In the genomic region with DNA sequence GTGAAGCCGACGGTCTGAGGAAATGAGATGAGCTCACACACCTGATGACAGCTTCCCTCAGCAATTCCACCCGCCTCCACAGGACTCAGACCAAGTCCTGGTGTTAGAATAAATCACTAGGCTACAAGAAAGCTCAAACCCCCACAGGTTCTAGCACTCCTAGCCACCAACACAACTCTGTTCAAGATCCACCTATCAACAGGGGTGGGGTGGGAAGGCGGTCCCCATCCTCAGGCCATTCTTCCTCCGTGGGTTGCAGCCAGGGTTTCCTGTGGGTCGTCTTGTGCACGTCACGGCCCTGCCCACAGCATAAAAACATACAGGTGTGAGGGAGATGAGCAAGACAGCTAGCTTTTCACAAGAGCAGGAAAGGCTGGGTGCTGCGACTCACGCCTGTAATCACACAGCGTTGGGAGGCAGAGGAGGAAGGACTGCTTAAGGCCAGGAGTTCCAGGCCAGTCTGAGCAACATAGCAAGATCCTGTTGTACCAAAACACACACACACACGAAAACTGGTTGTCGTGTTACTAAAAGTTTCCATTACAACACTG, we compare ENCODE assay signal across 8 cellular contexts.
DNase-seq lines count a peak whose midpoint lies in the region; ATAC-seq and TF ChIP-seq lines count a peak whose summit lies in the region.

No MANE protein-coding gene starts in this region.

- no peaks in the 10 kb centered on the region for H3K9me3 Mint-ChIP-seq in stimulated activated memory B cell treated with anti-CD40 and anti-IgM and Interleukin-4, amounts not matched to agents 10 μg/mL and 1 μg/mL and 100 μg/mL, for 72 hours
- H3K9me3 Mint-ChIP-seq in Calu3 (ENCODE audit: low read depth, unreplicated experiment) = no peaks in the 10 kb centered on the region

- no peaks in the 10 kb centered on the region for H3K9me3 ChIP-seq in RWPE2 (ENCODE audit: severe bottlenecking)
- no peaks in the 10 kb centered on the region for H3K9me3 ChIP-seq in aorta (ENCODE audit: control insufficient read depth, low read length)

- H3K36me3 ChIP-seq in RWPE2 (ENCODE audit: low read depth) (peaks cover 4% of the 10 kb centered on the region; the same call in 1 of the 2 replicates), aorta (ENCODE audit: control insufficient read depth in 1 of 2, insufficient read depth in 2 of 2, low read length in 1 of 2) (no peaks in the 10 kb centered on the region)

- H3K4me1 ChIP-seq in RWPE2 (ENCODE audit: insufficient read depth, poor library complexity, severe bottlenecking) = peaks cover 48% of the 10 kb centered on the region
- H3K4me1 ChIP-seq in aorta (ENCODE audit: control insufficient read depth in 1 of 2, insufficient read depth in 2 of 2, low read length in 2 of 2) = peaks cover 0 to 2% of the 10 kb centered on the region in 2 donors

- DNase-seq in RWPE2 (ENCODE audit: low spot score) (no peak), kidney tubule cell (ENCODE audit: low spot score) (peak; percentile 85), Calu3 (no peak), NCI-H2171 (lab: John Stamatoyannopoulos, UW) (no peak), anterior cingulate cortex (lab: John Stamatoyannopoulos, UW) (no peak), aorta (no peak)
- peak; percentile 88 for DNase-seq in activated effector memory CD4-positive, alpha-beta T cell treated with anti-CD3 and anti-CD28 coated beads, Interleukin-2, amount 50 U/mL, for 16 hours

- H3K4me1 Mint-ChIP-seq in stimulated activated memory B cell treated with anti-CD40 and anti-IgM and Interleukin-4, amounts not matched to agents 10 μg/mL and 1 μg/mL and 100 μg/mL, for 72 hours = peaks cover 87% of the 10 kb centered on the region
- H3K4me1 Mint-ChIP-seq in Calu3 (ENCODE audit: low read depth, unreplicated experiment) = peaks cover 58% of the 10 kb centered on the region

- H3K4me3 ChIP-seq in RWPE2 (ENCODE audit: severe bottlenecking) = no peak overlapping the region
- H3K4me3 ChIP-seq in aorta (ENCODE audit: low read length in 2 of 2) = no peak overlapping the region

- intact Hi-C loops in Calu3 (cut with micrococcal nuclease; ENCODE audit: unreplicated experiment) = no loop called here
- intact Hi-C loops in aorta (cut with DNase I) = no loop called here

- no peaks in the 10 kb centered on the region for H3K27me3 Mint-ChIP-seq in stimulated activated memory B cell treated with anti-CD40 and anti-IgM and Interleukin-4, amounts not matched to agents 10 μg/mL and 1 μg/mL and 100 μg/mL, for 72 hours
- no peaks in the 10 kb centered on the region for H3K27me3 Mint-ChIP-seq in Calu3 (ENCODE audit: unreplicated experiment)

- no peaks in the 10 kb centered on the region for H3K27me3 ChIP-seq in RWPE2 (ENCODE audit: insufficient read depth, poor library complexity, severe bottlenecking)
- no peaks in the 10 kb centered on the region for H3K27me3 ChIP-seq in aorta (ENCODE audit: control insufficient read depth in 1 of 2, insufficient read depth in 2 of 2, low read length in 1 of 2)

- WGBS in aorta, 2 donors = 72 to 73% methylated on average over 13 of the region's 13 CpGs

- CTCF ChIA-PET in Calu3 (lab: Charles Lee) = no interaction called here

- H3K27ac Mint-ChIP-seq in stimulated activated memory B cell treated with anti-CD40 and anti-IgM and Interleukin-4, amounts not matched to agents 10 μg/mL and 1 μg/mL and 100 μg/mL, for 72 hours = no peak overlapping the region
- no peak overlapping the region for H3K27ac Mint-ChIP-seq in Calu3 (ENCODE audit: unreplicated experiment)

- BruUV-seq in Calu3 (replicated peaks; lab: Mats Ljungman, UMichigan) = no TSS peak

- H3K36me3 Mint-ChIP-seq in stimulated activated memory B cell treated with anti-CD40 and anti-IgM and Interleukin-4, amounts not matched to agents 10 μg/mL and 1 μg/mL and 100 μg/mL, for 72 hours = peaks cover 14% of the 10 kb centered on the region
- peaks cover 48% of the 10 kb centered on the region for H3K36me3 Mint-ChIP-seq in Calu3 (ENCODE audit: insufficient read depth, unreplicated experiment)

- H3K4me3 Mint-ChIP-seq in stimulated activated memory B cell treated with anti-CD40 and anti-IgM and Interleukin-4, amounts not matched to agents 10 μg/mL and 1 μg/mL and 100 μg/mL, for 72 hours = no peak overlapping the region
- H3K4me3 Mint-ChIP-seq in Calu3 (ENCODE audit: low read depth, unreplicated experiment) = no peak overlapping the region

- ATAC-seq in RWPE2 (ENCODE audit: low read depth) (peak; percentile 71), aorta (ENCODE audit: low FRiP score) (no peak)
- peak; percentile 43 for ATAC-seq in stimulated activated memory B cell treated with anti-CD40 and anti-IgM and Interleukin-4, amounts not matched to agents 10 μg/mL and 1 μg/mL and 100 μg/mL, for 72 hours

- H3K27ac ChIP-seq in RWPE2 (ENCODE audit: poor library complexity, severe bottlenecking) (peak overlapping the region; percentile 59), aorta (ENCODE audit: low read depth in 1 of 2, low read length in 2 of 2) (no peak overlapping the region)

- TF ChIP-seq CTCF in RWPE2 (IDR thresholded peaks at IDR 0.05; ENCODE audit: poor library complexity, severe bottlenecking) (no peak), Calu3 (IDR thresholded peaks at IDR 0.05; ENCODE audit: unreplicated experiment) (no peak)

Comparison
In these comparisons a context has a peak if more than half of its experiments do, and no peak if none do; other contexts are left out.
1. DNase-seq: peak in activated effector memory CD4-positive, alpha-beta T cell treated with anti-CD3 and anti-CD28 coated beads, Interleukin-2, amount 50 U/mL, for 16 hours (single experiment) and kidney tubule cell (single experiment); none in RWPE2 (single experiment), Calu3 (single experiment), NCI-H2171 (single experiment), anterior cingulate cortex (0 of 58) and aorta (0 of 2).